In genomic region chr15:100279446-100279845, GRCh38 we compare ENCODE assay signal across 1 cellular context.
TF ChIP-seq lines count a peak whose summit lies in the region.

No MANE protein-coding gene starts in this region.

TF ChIP-seq in K562, 482 proteins besides CTCF, POLR2A, EP300 and RAD21 (continued from another document):
- TF ChIP-seq ZBTB40 (IDR thresholded peaks at IDR 0.05): no peak
- no peak for TF ChIP-seq ZBTB40 (CRISPR knock-in tag; IDR thresholded peaks at IDR 0.05)
- no peak for TF ChIP-seq SOX6 (IDR thresholded peaks at IDR 0.05)
- TF ChIP-seq FOXO4 (CRISPR knock-in tag; IDR thresholded peaks at IDR 0.05): no peak
- no peak for TF ChIP-seq KAT7 (CRISPR knock-in tag; IDR thresholded peaks at IDR 0.05; ENCODE audit: borderline replicate concordance)
- TF ChIP-seq, protein P1, sequence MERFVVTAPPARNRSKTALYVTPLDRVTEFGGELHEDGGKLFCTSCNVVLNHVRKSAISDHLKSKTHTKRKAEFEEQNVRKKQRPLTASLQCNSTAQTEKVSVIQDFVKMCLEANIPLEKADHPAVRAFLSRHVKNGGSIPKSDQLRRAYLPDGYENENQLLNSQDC (CRISPR knock-in tag; IDR thresholded peaks at IDR 0.05): no peak
- no peak for TF ChIP-seq ZFP30 (CRISPR knock-in tag; IDR thresholded peaks at IDR 0.05; ENCODE audit: borderline replicate concordance)
- TF ChIP-seq FOXK2 (conservative IDR thresholded peaks at IDR 0.05 in 1 of 2, IDR thresholded peaks at IDR 0.05 in 1 of 2; ENCODE audit: low read depth in 2 of 2): no peak
- no peak for TF ChIP-seq ZNF583 (CRISPR knock-in tag; IDR thresholded peaks at IDR 0.05)
- TF ChIP-seq COPS2 (conservative IDR thresholded peaks at IDR 0.05): no peak
